ENCODE assay signal across 13 cellular contexts in the genomic region with DNA sequence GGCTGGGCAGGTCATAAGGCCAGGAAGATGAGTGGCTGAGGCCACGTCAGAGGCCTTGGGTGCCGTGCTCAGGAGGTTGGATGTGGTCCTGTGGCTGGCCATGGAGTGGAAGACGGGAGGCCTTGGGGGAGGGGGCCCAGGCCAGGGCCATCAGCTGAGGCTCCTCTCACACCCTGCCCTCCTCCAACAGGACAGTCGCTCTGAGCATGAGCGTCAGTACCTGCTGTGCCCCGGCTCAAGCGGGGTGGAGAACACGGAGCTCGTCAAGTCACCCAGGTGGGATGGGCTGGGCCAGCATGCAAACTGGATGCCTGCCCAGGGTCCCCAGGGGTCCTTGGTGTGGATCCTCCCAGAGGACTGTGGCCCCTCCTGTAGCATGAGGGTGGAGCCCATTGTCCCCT.
"Had no signal": no experiment of that assay in that cellular context is flagged by ENCODE, and none has a peak within 500 bp of the region (broad histone marks: within the 10 kb centered on the region; RNA-seq: fewer than 3 reads in every experiment).

No MANE protein-coding gene starts in this region.

- H3K27ac Mint-ChIP-seq: activated CD4-positive, alpha-beta memory T cell treated with anti-CD3 and anti-CD28 coated beads, Interleukin-2, amount 10 ng/mL, durations not matched to agents 7 days and 5 days; activated T-helper 2 cell treated with anti-CD3 and anti-CD28 coated beads, Interferon-gamma antibody, Interleukin-2, Interleukin-4, amounts not matched to agents 10 μg/mL and 5 μg/mL and 100 μg/mL, durations not matched to agents 14 hours and 24 hours and 36 hours; memory B cell had no signal

- DNase-seq: activated CD4-positive, alpha-beta memory T cell treated with anti-CD3 and anti-CD28 coated beads, Interleukin-2, amount 10 ng/mL, durations not matched to agents 7 days and 5 days; kidney; left lung; stimulated activated CD4-positive, alpha-beta T cell treated with anti-CD3 and anti-CD28 coated beads, Interleukin-1b, Interleukin-23, amount 100 ng/mL, for 48 hours; thyroid gland had no signal

- H3K27me3 Mint-ChIP-seq: activated CD4-positive, alpha-beta memory T cell treated with anti-CD3 and anti-CD28 coated beads, Interleukin-2, amount 10 ng/mL, durations not matched to agents 7 days and 5 days; memory B cell had no signal

- H3K9me3 Mint-ChIP-seq: activated CD4-positive, alpha-beta memory T cell treated with anti-CD3 and anti-CD28 coated beads, Interleukin-2, amount 10 ng/mL, durations not matched to agents 7 days and 5 days; activated naive CD4-positive, alpha-beta T cell treated with anti-CD3 and anti-CD28 coated beads, Interleukin-2, amount 50 U/mL, for 72 hours; activated T-helper 2 cell treated with anti-CD3 and anti-CD28 coated beads, Interferon-gamma antibody, Interleukin-2, Interleukin-4, amounts not matched to agents 10 μg/mL and 5 μg/mL and 100 μg/mL, durations not matched to agents 14 hours and 24 hours and 36 hours; memory B cell had no signal

- H3K27ac ChIP-seq: cardiac muscle cell, esophagus muscularis mucosa, hepatocyte, left lung, thyroid gland, vagina had no signal

- ATAC-seq: activated CD4-positive, CD25-positive, alpha-beta regulatory T cell treated with anti-CD3 and anti-CD28 coated beads, Interleukin-2, amount 50 U/mL, for 24 hours; activated naive CD4-positive, alpha-beta T cell treated with anti-CD3 and anti-CD28 coated beads, Interleukin-2, amount 50 U/mL, for 72 hours; left lung had no signal

- H3K4me3 Mint-ChIP-seq: activated CD4-positive, alpha-beta memory T cell treated with anti-CD3 and anti-CD28 coated beads, Interleukin-2, amount 10 ng/mL, durations not matched to agents 7 days and 5 days; memory B cell had no signal

- H3K4me3 ChIP-seq: cardiac muscle cell, esophagus muscularis mucosa, hepatocyte, left lung, thyroid gland, vagina had no signal
